In the genomic region with DNA sequence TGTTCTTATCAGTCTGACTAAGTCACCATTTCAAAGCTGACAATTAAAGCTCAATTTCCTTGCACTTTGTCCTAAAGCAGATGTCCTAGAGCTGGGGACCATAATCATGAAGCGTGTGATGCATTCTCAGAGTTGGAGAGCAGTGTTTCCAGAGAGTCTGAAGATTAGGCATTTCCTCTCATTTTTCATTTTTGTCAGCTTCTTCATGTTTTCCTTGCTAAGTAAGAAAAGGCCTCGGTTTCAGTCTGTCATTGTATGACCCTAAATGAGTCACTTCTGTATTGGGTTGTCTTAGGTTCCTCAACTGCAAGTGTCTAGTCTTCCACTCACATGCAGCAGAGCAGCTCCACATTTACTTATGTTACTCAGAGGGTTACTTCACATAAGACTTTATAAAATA, we compare ENCODE assay signal across 9 cellular contexts.
DNase-seq lines count a peak whose midpoint lies in the region; ATAC-seq, FAIRE-seq and TF ChIP-seq lines count a peak whose summit lies in the region.
"Had no signal": no experiment of that assay in that cellular context is flagged by ENCODE, and none has a peak within 500 bp of the region (broad histone marks: within the 10 kb centered on the region; RNA-seq: fewer than 3 reads in every experiment).

No MANE protein-coding gene starts in this region.

- H3K9me3 Mint-ChIP-seq in astrocyte (ENCODE audit: unreplicated experiment) = peaks cover 3% of the 10 kb centered on the region

- H3K36me3 ChIP-seq in astrocyte (ENCODE audit: insufficient read depth, low read length) = no peaks in the 10 kb centered on the region
- no peaks in the 10 kb centered on the region for H3K36me3 ChIP-seq in skeletal muscle tissue (ENCODE audit: control insufficient read depth in 3 of 3, insufficient read depth in 3 of 3, low read length in 3 of 3)
- H3K36me3 ChIP-seq in uterus = no peaks in the 10 kb centered on the region

- no peaks in the 10 kb centered on the region for H3K79me2 ChIP-seq in astrocyte (ENCODE audit: insufficient read depth, low read length)

- no peak overlapping the region for H2AFZ ChIP-seq in astrocyte (ENCODE audit: low read depth, low read length)
- H2AFZ ChIP-seq: PC-9 had no signal

- no peak overlapping the region for H3K4me3 ChIP-seq in astrocyte (ENCODE audit: insufficient read depth, low read depth, low read length)
- H3K4me3 ChIP-seq in skeletal muscle tissue (ENCODE audit: low read length in 3 of 3) = no peak overlapping the region
- no peak overlapping the region for H3K4me3 ChIP-seq in uterus
- H3K4me3 ChIP-seq: PC-9 had no signal

- H3K9me3 ChIP-seq in astrocyte (ENCODE audit: insufficient read depth, low read depth, low read length) = no peaks in the 10 kb centered on the region
- no peaks in the 10 kb centered on the region for H3K9me3 ChIP-seq in skeletal muscle tissue (ENCODE audit: control insufficient read depth in 3 of 3, low read length in 3 of 3)
- H3K9me3 ChIP-seq in uterus = no peaks in the 10 kb centered on the region

- peak; percentile 34 for FAIRE-seq in astrocyte (lab: Jason Lieb, UNC)

- intact Hi-C loops in uterus (cut with DNase I; ENCODE audit: low total_unique reads) = no loop called here

- H3K27ac ChIP-seq in astrocyte (ENCODE audit: low read depth, low read length) (peak overlapping the region; percentile 30), skeletal muscle tissue (ENCODE audit: low read depth, low read length) (peak overlapping the region; percentile 20), uterus (no peak overlapping the region)
- H3K27ac ChIP-seq: PC-9 had no signal

- no peak overlapping the region for H3K4me3 Mint-ChIP-seq in astrocyte (ENCODE audit: unreplicated experiment)

- no peaks in the 10 kb centered on the region for H3K27me3 Mint-ChIP-seq in astrocyte (ENCODE audit: low read depth, unreplicated experiment)

- TF ChIP-seq CTCF in astrocyte (IDR thresholded peaks at IDR 0.05; ENCODE audit: insufficient read depth, low read depth, low read length) (no peak), uterus (IDR thresholded peaks at IDR 0.05) (no peak)

- no peak overlapping the region for H3K27ac Mint-ChIP-seq in astrocyte (ENCODE audit: unreplicated experiment)

- ATAC-seq in GM19452 (IDR thresholded peaks at IDR 0.05; ENCODE audit: unreplicated experiment) = peak; percentile 54
- ATAC-seq in HG03442 (IDR thresholded peaks at IDR 0.05; ENCODE audit: unreplicated experiment) = peak; percentile 47
- no peak for ATAC-seq in HG03460 (IDR thresholded peaks at IDR 0.05; ENCODE audit: unreplicated experiment)

- no peaks in the 10 kb centered on the region for H4K20me1 ChIP-seq in astrocyte (ENCODE audit: insufficient read depth, low read length)

- H3K4me2 ChIP-seq in astrocyte (ENCODE audit: low read length) = peak overlapping the region; percentile 51
- H3K4me2 ChIP-seq: PC-9 had no signal

- TF ChIP-seq POLR2A in uterus (IDR thresholded peaks at IDR 0.05) = no peak

- peaks cover 9% of the 10 kb centered on the region for H3K36me3 Mint-ChIP-seq in astrocyte (ENCODE audit: low read depth, unreplicated experiment)

- H3K27me3 ChIP-seq in astrocyte (ENCODE audit: insufficient read depth, low read length) = no peaks in the 10 kb centered on the region
- H3K27me3 ChIP-seq in skeletal muscle tissue (ENCODE audit: control insufficient read depth in 3 of 3, insufficient read depth in 3 of 3, low read length in 3 of 3) = no peaks in the 10 kb centered on the region
- no peaks in the 10 kb centered on the region for H3K27me3 ChIP-seq in uterus

- no peak overlapping the region for H3K9ac ChIP-seq in astrocyte (ENCODE audit: low read length)
- H3K9ac ChIP-seq in skeletal muscle tissue (ENCODE audit: low read depth in 1 of 3, low read length in 3 of 3) = no peak overlapping the region

- H3K4me1 Mint-ChIP-seq in astrocyte (ENCODE audit: low read depth, unreplicated experiment) = peaks cover 14% of the 10 kb centered on the region

- DNase-seq in astrocyte (ENCODE audit: low read depth) (peak; percentile 95), NCI-H1105 (lab: John Stamatoyannopoulos, UW) (no peak), uterus (no peak)
- DNase-seq: activated effector memory CD4-positive, alpha-beta T cell treated with anti-CD3 and anti-CD28 coated beads, Interleukin-2, amount 50 U/mL, for 16 hours; PC-9 had no signal

- peaks cover 17% of the 10 kb centered on the region for H3K4me1 ChIP-seq in astrocyte (ENCODE audit: insufficient read depth, low read length)
- H3K4me1 ChIP-seq in skeletal muscle tissue (ENCODE audit: control insufficient read depth in 3 of 3, insufficient read depth in 3 of 3, low read length in 3 of 3) = no peaks in the 10 kb centered on the region
- peaks cover 0 to 3% of the 10 kb centered on the region in 2 donors for H3K4me1 ChIP-seq in uterus

Comparison
In these comparisons a context has a peak if more than half of its experiments do, and no peak if none do; other contexts are left out.
1. H3K27ac ChIP-seq: peak in astrocyte (single experiment) and skeletal muscle tissue (single experiment); none in uterus (0 of 2).